13 cellular contexts compared by ENCODE assay signal in the genomic region with DNA sequence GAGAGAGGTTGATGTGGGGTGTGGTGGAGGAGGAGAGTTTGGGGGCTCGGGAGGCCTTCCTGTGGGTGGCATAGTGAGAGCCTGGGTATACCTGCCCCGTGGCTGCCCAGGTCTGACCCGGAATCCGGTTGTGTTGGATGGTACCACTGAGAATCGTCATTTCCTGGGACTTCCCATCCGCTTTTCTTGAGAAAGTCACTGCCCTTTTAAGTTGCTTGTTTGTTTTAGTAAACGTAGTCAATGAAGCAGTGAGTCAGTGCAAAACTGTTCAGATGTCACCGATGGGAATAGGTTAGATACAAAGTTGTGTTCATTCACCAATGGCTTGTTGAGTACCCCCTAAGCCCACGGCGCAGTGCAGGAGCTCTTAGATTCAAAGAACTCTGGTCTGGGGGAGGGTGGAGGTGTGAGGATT.
A peak's percentile ranks its signal among the peaks of the same experiment; 100 is the strongest.
DNase-seq lines count a peak whose midpoint lies in the region; FAIRE-seq and TF ChIP-seq lines count a peak whose summit lies in the region.
"Had no signal": no experiment of that assay in that cellular context is flagged by ENCODE, and none has a peak within 500 bp of the region (broad histone marks: within the 10 kb centered on the region; RNA-seq: fewer than 3 reads in every experiment).

No MANE protein-coding gene starts in this region.

- CTCF ChIA-PET in activated CD4-positive, alpha-beta T cell treated with anti-CD3 and anti-CD28 coated beads, Interleukin-2, amount 10 ng/mL, durations not matched to agents 7 days and 5 days (lab: Charles Lee) = interaction anchor here (1.5 kb wide), 1 partner anchor 17 kb away, joined by 3 read pairs; no protein-coding TSS in a partner anchor

- H4K20me1 ChIP-seq in H9 (ENCODE audit: control insufficient read depth, insufficient read depth, insufficient read length) = no peaks in the 10 kb centered on the region

- no CpG with 5 or more reads among the region's 10 CpGs for WGBS in H9 (ENCODE audit: extremely low coverage, insufficient read length, low lambda C conversion rate)

- no peaks in the 10 kb centered on the region; the same call in 1 of the 2 replicates for H3K27me3 Mint-ChIP-seq in H9 (ENCODE audit: low read depth)
- H3K27me3 Mint-ChIP-seq in activated CD4-positive, alpha-beta T cell treated with anti-CD3 and anti-CD28 coated beads, Interleukin-2, amount 10 ng/mL, durations not matched to agents 7 days and 5 days = no peaks in the 10 kb centered on the region

- no peak for FAIRE-seq in frontal cortex (lab: Jason Lieb, UNC)

- POLR2A ChIA-PET in activated CD4-positive, alpha-beta T cell treated with anti-CD3 and anti-CD28 coated beads, Interleukin-2, amount 10 ng/mL, durations not matched to agents 7 days and 5 days (lab: Charles Lee) = no interaction called here

- DNase-seq in H9 (no peak), choroid plexus epithelial cell (ENCODE audit: low read depth) (peak; percentile 72), epidermal melanocyte (ENCODE audit: insufficient read length, low spot score) (no peak), NCI-H82 (lab: John Stamatoyannopoulos, UW) (no peak), frontal cortex (ENCODE audit: low spot score in 2 of 2) (no peak)
- peak; percentile 37 for DNase-seq in activated CD4-positive, alpha-beta T cell treated with anti-CD3 and anti-CD28 coated beads, Interleukin-2, amount 10 ng/mL, durations not matched to agents 7 days and 5 days
- DNase-seq in stimulated activated CD8-positive, alpha-beta memory T cell treated with anti-CD3 and anti-CD28 coated beads, Interleukin-4, amount 100 ng/mL, for 48 hours = peak; percentile 45
- DNase-seq: DMS79, foreskin melanocyte, left cardiac atrium, nucleus accumbens, SHP77 had no signal

- H3K9me3 Mint-ChIP-seq in H9 = peaks cover 0 to 7% of the 10 kb centered on the region in 2 experiments; a peak in 3 of 5 replicates
- H3K9me3 Mint-ChIP-seq in activated CD4-positive, alpha-beta T cell treated with anti-CD3 and anti-CD28 coated beads, Interleukin-2, amount 10 ng/mL, durations not matched to agents 7 days and 5 days = no peaks in the 10 kb centered on the region

- no peak overlapping the region for H4K5ac ChIP-seq in H9 (ENCODE audit: insufficient read length, low read depth, low read length)

- no peak overlapping the region for H2BK5ac ChIP-seq in H9 (ENCODE audit: insufficient read length, low read length)

- H3K9me3 ChIP-seq in H9 (ENCODE audit: control insufficient read depth, low read depth, low read length) = peaks cover 7% of the 10 kb centered on the region
- H3K9me3 ChIP-seq: tibial nerve had no signal

- no peak overlapping the region for H4K8ac ChIP-seq in H9 (replicated peaks; ENCODE audit: insufficient read length, low read depth, low read length)

- H3K4me3 ChIP-seq in choroid plexus epithelial cell (ENCODE audit: low read depth, low read length) = no peak overlapping the region
- H3K4me3 ChIP-seq: tibial nerve had no signal

- no peak overlapping the region for H2AFZ ChIP-seq in H9 (ENCODE audit: low read length)

- H3K36me3 Mint-ChIP-seq in H9 (ENCODE audit: insufficient read depth in 1 of 3, low read depth in 3 of 3) = peaks cover 0 to 13% (median 13%) of the 10 kb centered on the region in 3 experiments; a peak in 4 of 7 replicates
- no peaks in the 10 kb centered on the region for H3K36me3 Mint-ChIP-seq in activated CD4-positive, alpha-beta T cell treated with anti-CD3 and anti-CD28 coated beads, Interleukin-2, amount 10 ng/mL, durations not matched to agents 7 days and 5 days (ENCODE audit: low read depth)

- H3K4me2 ChIP-seq in H9 (ENCODE audit: insufficient read depth, insufficient read length, low read length) = no peak overlapping the region

- no peak overlapping the region for H3K18ac ChIP-seq in H9 (ENCODE audit: insufficient read length, low read depth, low read length)

- no peak overlapping the region for H3T11ph ChIP-seq in H9 (ENCODE audit: low read length)

- no peak overlapping the region for H2AK5ac ChIP-seq in H9 (ENCODE audit: insufficient read length, low read length)

- no peaks in the 10 kb centered on the region for H3K27me3 ChIP-seq in H9 (ENCODE audit: insufficient read depth, low read length)
- H3K27me3 ChIP-seq: tibial nerve had no signal

- H3K79me2 ChIP-seq in H9 (ENCODE audit: insufficient read depth, low read length) = no peaks in the 10 kb centered on the region

- H3K4ac ChIP-seq in H9 (ENCODE audit: low read depth, low read length) = no peak overlapping the region

- H2BK15ac ChIP-seq in H9 (ENCODE audit: low read depth, low read length) = no peak overlapping the region

- H3K27ac ChIP-seq in H9 (ENCODE audit: insufficient read length, low read depth, low read length) = no peak overlapping the region
- H3K27ac ChIP-seq: tibial nerve had no signal

- no peak overlapping the region for H3K23ac ChIP-seq in H9 (ENCODE audit: insufficient read length, low read depth, low read length)

- H3K14ac ChIP-seq in H9 (ENCODE audit: insufficient read depth, low read length) = no peak overlapping the region

- no peak overlapping the region for H4K91ac ChIP-seq in H9 (ENCODE audit: insufficient read length, low read depth, low read length)

- no peak overlapping the region for H2BK12ac ChIP-seq in H9 (ENCODE audit: insufficient read length, low read depth, low read length)

- no peak overlapping the region for H3K4me3 Mint-ChIP-seq in H9
- no peak overlapping the region for H3K4me3 Mint-ChIP-seq in activated CD4-positive, alpha-beta T cell treated with anti-CD3 and anti-CD28 coated beads, Interleukin-2, amount 10 ng/mL, durations not matched to agents 7 days and 5 days

- no peaks in the 10 kb centered on the region; the same call in 1 of the 2 replicates for H3K4me1 ChIP-seq in H9 (ENCODE audit: insufficient read depth, low read length)

- H2BK20ac ChIP-seq in H9 (ENCODE audit: low read depth, low read length, poor library complexity, severe bottlenecking) = no peak overlapping the region

- peaks cover 19 to 27% of the 10 kb centered on the region in 2 experiments for H3K4me1 Mint-ChIP-seq in H9
- H3K4me1 Mint-ChIP-seq in activated CD4-positive, alpha-beta T cell treated with anti-CD3 and anti-CD28 coated beads, Interleukin-2, amount 10 ng/mL, durations not matched to agents 7 days and 5 days = peaks cover 49% of the 10 kb centered on the region

- H3K56ac ChIP-seq in H9 (ENCODE audit: insufficient read length, low read depth, low read length) = no peak overlapping the region

- no peak overlapping the region for H3K9ac ChIP-seq in H9 (ENCODE audit: extremely low read depth, insufficient read length, low read length)

- H2BK120ac ChIP-seq in H9 (ENCODE audit: low read depth, low read length, poor library complexity, severe bottlenecking) = no peak overlapping the region

- TF ChIP-seq CTCF in H9 (conservative IDR thresholded peaks at IDR 0.05) (no peak), choroid plexus epithelial cell (conservative IDR thresholded peaks at IDR 0.05; ENCODE audit: low read depth, low read length) (no peak)

- no peaks in the 10 kb centered on the region for H3K23me2 ChIP-seq in H9 (ENCODE audit: insufficient read length, low read depth, low read length, poor library complexity, severe bottlenecking)

- peak overlapping the region in 2 of 3 experiments; percentile 31 to 42; a peak in 5 of 7 replicates for H3K27ac Mint-ChIP-seq in H9
- H3K27ac Mint-ChIP-seq in activated CD4-positive, alpha-beta T cell treated with anti-CD3 and anti-CD28 coated beads, Interleukin-2, amount 10 ng/mL, durations not matched to agents 7 days and 5 days = peak overlapping the region; percentile 75

- no peaks in the 10 kb centered on the region for H3K79me1 ChIP-seq in H9 (ENCODE audit: insufficient read depth, low read depth, low read length, poor library complexity, severe bottlenecking)

Comparison
In these comparisons a context has a peak if more than half of its experiments do, and no peak if none do; other contexts are left out.
1. DNase-seq: peak in activated CD4-positive, alpha-beta T cell treated with anti-CD3 and anti-CD28 coated beads, Interleukin-2, amount 10 ng/mL, durations not matched to agents 7 days and 5 days (single experiment), choroid plexus epithelial cell (single experiment) and stimulated activated CD8-positive, alpha-beta memory T cell treated with anti-CD3 and anti-CD28 coated beads, Interleukin-4, amount 100 ng/mL, for 48 hours (single experiment); none in H9 (single experiment), epidermal melanocyte (single experiment), NCI-H82 (single experiment) and frontal cortex (0 of 2).